In genomic region chr14:69636718-69637480, GRCh38 we compare ENCODE assay signal across 10 cellular contexts. TPM values are rescaled to one million over a fixed set of nuclear protein-coding genes. Genes with fewer than 3 reads are reported as not detected.
A peak's percentile ranks its signal among the peaks of the same experiment; 100 is the strongest.
DNase-seq lines count a peak whose midpoint lies in the region; ATAC-seq and TF ChIP-seq lines count a peak whose summit lies in the region.
"Had no signal": no experiment of that assay in that cellular context is flagged by ENCODE, and none has a peak within 500 bp of the region (broad histone marks: within the 10 kb centered on the region; RNA-seq: fewer than 3 reads in every experiment).

No MANE protein-coding gene starts in this region.

- peaks cover 7 to 85% (median 76%) of the 10 kb centered on the region in 12 donors for H3K4me1 ChIP-seq in heart left ventricle

- intact Hi-C loops in heart left ventricle (cut with DNase I) (loop anchor here in 1 of 10 donors (2.0 kb wide), 1 partner anchor 24 kb away; no protein-coding TSS in a partner anchor), left cardiac atrium (cut with DNase I) (no loop called here)

- H3K9me3 Mint-ChIP-seq in effector memory CD8-positive, alpha-beta T cell = no peaks in the 10 kb centered on the region
- peaks cover 17% of the 10 kb centered on the region for H3K9me3 Mint-ChIP-seq in nephron progenitor cell

- 70 to 78% (median 74%) methylated on average over 7 of the region's 7 CpGs for WGBS in heart left ventricle, 4 donors

- DNase-seq in heart left ventricle = no peak
- no peak for DNase-seq in left cardiac atrium
- no peak for DNase-seq in effector memory CD8-positive, alpha-beta T cell
- no peak for DNase-seq in nephron progenitor cell
- no peak for DNase-seq in stimulated activated CD4-positive, alpha-beta T cell treated with anti-CD3 and anti-CD28 coated beads, Interleukin-4, amount 100 ng/mL, for 24 hours
- DNase-seq: foreskin keratinocyte, pancreas had no signal

- peak overlapping the region in 1 of 12 donors; percentile 1 for H3K4me3 ChIP-seq in heart left ventricle
- H3K4me3 ChIP-seq: pancreas had no signal

- H3K4me3 Mint-ChIP-seq in effector memory CD8-positive, alpha-beta T cell = peak overlapping the region; percentile 58 to 66
- H3K4me3 Mint-ChIP-seq in nephron progenitor cell = no peak overlapping the region

- H3K4me1 Mint-ChIP-seq in effector memory CD8-positive, alpha-beta T cell (ENCODE audit: low read depth in 2 of 2) = peaks cover 69 to 77% of the 10 kb centered on the region in 2 donors
- H3K4me1 Mint-ChIP-seq in nephron progenitor cell = peaks cover 70% of the 10 kb centered on the region

- H3K9me3 ChIP-seq in heart left ventricle = peaks cover 0 to 10% (median 0%) of the 10 kb centered on the region in 12 donors
- H3K9me3 ChIP-seq: pancreas had no signal

- ATAC-seq in heart left ventricle (peak in 1 of 4 donors; percentile 21), left cardiac atrium (no peak), GM21576 (IDR thresholded peaks at IDR 0.05; ENCODE audit: unreplicated experiment) (no peak), GM19328 (IDR thresholded peaks at IDR 0.05; ENCODE audit: unreplicated experiment) (no peak), GM19452 (IDR thresholded peaks at IDR 0.05; ENCODE audit: unreplicated experiment) (no peak)
- no peak for ATAC-seq in effector memory CD8-positive, alpha-beta T cell (replicated peaks)
- ATAC-seq: foreskin keratinocyte had no signal

- peak overlapping the region; percentile 90 to 94 for H3K27ac Mint-ChIP-seq in effector memory CD8-positive, alpha-beta T cell
- H3K27ac Mint-ChIP-seq in nephron progenitor cell = peak overlapping the region; percentile 12

- H3K36me3 ChIP-seq in heart left ventricle = peaks cover 0 to 2% (median 0%) of the 10 kb centered on the region in 9 donors
- H3K36me3 ChIP-seq: pancreas had no signal

- no peak for TF ChIP-seq CTCF in heart left ventricle (IDR thresholded peaks at IDR 0.05)
- no peak for TF ChIP-seq CTCF in nephron progenitor cell (IDR thresholded peaks at IDR 0.05)

- H3K36me3 Mint-ChIP-seq in effector memory CD8-positive, alpha-beta T cell (ENCODE audit: insufficient read depth) = peaks cover 12% of the 10 kb centered on the region
- peaks cover 16% of the 10 kb centered on the region for H3K36me3 Mint-ChIP-seq in nephron progenitor cell (ENCODE audit: low read depth)

- peak overlapping the region; percentile 30 to 84 (median 78) for H3K27ac ChIP-seq in heart left ventricle
- H3K27ac ChIP-seq: foreskin keratinocyte had no signal

- TF ChIP-seq POLR2A in heart left ventricle (IDR thresholded peaks at IDR 0.05) = no peak

- H3K27me3 ChIP-seq in heart left ventricle = no peaks in the 10 kb centered on the region
- H3K27me3 ChIP-seq: foreskin keratinocyte, pancreas had no signal

- no peaks in the 10 kb centered on the region for H3K27me3 Mint-ChIP-seq in effector memory CD8-positive, alpha-beta T cell
- H3K27me3 Mint-ChIP-seq in nephron progenitor cell (ENCODE audit: low read depth, poor library complexity) = peaks cover 3% of the 10 kb centered on the region

RNA-seq across cellular contexts. Expression of gene SUSD6, which starts 25.5 kb away (rescaled TPM):
- total RNA-seq in heart left ventricle = 10 to 100 TPM; 17.8 to 49.2 (median 24.8) TPM
- polyA plus RNA-seq in heart left ventricle = 10 to 100 TPM in 1 of 2 donors, 1 to 10 TPM in 1; 5.8 to 18.7 TPM
- 10 to 100 TPM; 21.8 to 28.1 TPM for total RNA-seq in left cardiac atrium
